1 cellular context compared by ENCODE assay signal in the genomic region with DNA sequence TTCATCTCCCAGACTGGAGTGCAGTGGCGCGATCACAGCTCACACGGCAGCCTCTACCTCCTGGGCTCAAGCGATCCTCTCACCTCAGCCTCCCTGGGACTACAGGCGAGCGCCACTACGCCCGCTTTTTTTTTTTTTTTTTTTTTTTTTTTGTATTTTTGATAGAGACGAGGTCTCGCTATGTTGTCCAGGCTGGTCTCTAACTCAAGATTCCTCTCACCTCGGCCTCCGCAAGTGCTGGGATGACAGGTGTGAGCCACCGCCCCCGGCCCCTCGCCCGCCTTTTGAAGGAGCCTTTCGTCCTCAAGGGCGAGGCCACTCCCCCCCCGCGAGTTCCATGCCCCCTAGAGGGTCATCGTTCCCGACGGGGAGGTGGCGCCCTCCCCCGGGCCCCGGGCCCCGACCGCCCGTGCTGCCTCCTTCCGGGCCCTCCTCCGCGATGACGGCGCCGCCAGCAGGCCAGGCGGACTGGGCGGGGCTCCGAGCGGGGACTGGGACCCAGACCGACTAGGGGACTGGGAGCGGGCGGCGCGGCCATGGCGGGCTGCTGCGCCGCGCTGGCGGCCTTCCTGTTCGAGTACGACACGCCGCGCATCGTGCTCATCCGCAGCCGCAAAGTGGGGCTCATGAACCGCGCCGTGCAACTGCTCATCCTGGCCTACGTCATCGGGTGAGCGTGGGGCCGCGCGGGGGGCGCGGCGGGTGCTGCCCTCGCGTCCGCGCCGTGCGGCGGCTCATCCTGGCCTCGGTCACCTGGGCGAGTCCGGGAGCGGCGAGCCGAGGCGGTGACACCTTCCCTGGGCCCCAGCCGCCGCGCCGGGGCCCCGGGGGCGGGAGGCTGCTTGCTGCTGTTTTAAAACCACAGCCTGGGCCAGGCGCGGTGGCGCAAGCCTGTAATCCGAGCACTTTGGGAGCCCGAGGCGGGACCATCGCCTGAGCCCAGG.
TF ChIP-seq lines count a peak whose summit lies in the region.

A gene with protein sequence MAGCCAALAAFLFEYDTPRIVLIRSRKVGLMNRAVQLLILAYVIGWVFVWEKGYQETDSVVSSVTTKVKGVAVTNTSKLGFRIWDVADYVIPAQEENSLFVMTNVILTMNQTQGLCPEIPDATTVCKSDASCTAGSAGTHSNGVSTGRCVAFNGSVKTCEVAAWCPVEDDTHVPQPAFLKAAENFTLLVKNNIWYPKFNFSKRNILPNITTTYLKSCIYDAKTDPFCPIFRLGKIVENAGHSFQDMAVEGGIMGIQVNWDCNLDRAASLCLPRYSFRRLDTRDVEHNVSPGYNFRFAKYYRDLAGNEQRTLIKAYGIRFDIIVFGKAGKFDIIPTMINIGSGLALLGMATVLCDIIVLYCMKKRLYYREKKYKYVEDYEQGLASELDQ (plus strand): TSS at position 501 of the 944 bp plus-strand sequence. CDS start 36 bp downstream, at position 537.

TF ChIP-seq in HepG2, 621 proteins besides CTCF, POLR2A, EP300 and RAD21 (continued from another document and continues in another):
- TF ChIP-seq, protein P1, sequence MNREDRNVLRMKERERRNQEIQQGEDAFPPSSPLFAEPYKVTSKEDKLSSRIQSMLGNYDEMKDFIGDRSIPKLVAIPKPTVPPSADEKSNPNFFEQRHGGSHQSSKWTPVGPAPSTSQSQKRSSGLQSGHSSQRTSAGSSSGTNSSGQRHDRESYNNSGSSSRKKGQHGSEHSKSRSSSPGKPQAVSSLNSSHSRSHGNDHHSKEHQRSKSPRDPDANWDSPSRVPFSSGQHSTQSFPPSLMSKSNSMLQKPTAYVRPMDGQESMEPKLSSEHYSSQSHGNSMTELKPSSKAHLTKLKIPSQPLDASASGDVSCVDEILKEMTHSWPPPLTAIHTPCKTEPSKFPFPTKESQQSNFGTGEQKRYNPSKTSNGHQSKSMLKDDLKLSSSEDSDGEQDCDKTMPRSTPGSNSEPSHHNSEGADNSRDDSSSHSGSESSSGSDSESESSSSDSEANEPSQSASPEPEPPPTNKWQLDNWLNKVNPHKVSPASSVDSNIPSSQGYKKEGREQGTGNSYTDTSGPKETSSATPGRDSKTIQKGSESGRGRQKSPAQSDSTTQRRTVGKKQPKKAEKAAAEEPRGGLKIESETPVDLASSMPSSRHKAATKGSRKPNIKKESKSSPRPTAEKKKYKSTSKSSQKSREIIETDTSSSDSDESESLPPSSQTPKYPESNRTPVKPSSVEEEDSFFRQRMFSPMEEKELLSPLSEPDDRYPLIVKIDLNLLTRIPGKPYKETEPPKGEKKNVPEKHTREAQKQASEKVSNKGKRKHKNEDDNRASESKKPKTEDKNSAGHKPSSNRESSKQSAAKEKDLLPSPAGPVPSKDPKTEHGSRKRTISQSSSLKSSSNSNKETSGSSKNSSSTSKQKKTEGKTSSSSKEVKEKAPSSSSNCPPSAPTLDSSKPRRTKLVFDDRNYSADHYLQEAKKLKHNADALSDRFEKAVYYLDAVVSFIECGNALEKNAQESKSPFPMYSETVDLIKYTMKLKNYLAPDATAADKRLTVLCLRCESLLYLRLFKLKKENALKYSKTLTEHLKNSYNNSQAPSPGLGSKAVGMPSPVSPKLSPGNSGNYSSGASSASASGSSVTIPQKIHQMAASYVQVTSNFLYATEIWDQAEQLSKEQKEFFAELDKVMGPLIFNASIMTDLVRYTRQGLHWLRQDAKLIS (CRISPR knock-in tag; IDR thresholded peaks at IDR 0.05): no peak
- TF ChIP-seq ZNF768 (CRISPR knock-in tag; IDR thresholded peaks at IDR 0.05): peak; percentile 73
- TF ChIP-seq PRDM10 (CRISPR knock-in tag; IDR thresholded peaks at IDR 0.05; ENCODE audit: low read depth): 0 out of 2 replicates have a peak, but pooled peaks have one; percentile 15
- no peak for TF ChIP-seq LCORL (IDR thresholded peaks at IDR 0.05)
- peak; percentile 36; the same call in 1 of the 2 replicates for TF ChIP-seq LCORL (CRISPR knock-in tag; IDR thresholded peaks at IDR 0.05)
- TF ChIP-seq ZNF570 (CRISPR knock-in tag; IDR thresholded peaks at IDR 0.05; ENCODE audit: borderline replicate concordance): no peak
- TF ChIP-seq, protein P2, sequence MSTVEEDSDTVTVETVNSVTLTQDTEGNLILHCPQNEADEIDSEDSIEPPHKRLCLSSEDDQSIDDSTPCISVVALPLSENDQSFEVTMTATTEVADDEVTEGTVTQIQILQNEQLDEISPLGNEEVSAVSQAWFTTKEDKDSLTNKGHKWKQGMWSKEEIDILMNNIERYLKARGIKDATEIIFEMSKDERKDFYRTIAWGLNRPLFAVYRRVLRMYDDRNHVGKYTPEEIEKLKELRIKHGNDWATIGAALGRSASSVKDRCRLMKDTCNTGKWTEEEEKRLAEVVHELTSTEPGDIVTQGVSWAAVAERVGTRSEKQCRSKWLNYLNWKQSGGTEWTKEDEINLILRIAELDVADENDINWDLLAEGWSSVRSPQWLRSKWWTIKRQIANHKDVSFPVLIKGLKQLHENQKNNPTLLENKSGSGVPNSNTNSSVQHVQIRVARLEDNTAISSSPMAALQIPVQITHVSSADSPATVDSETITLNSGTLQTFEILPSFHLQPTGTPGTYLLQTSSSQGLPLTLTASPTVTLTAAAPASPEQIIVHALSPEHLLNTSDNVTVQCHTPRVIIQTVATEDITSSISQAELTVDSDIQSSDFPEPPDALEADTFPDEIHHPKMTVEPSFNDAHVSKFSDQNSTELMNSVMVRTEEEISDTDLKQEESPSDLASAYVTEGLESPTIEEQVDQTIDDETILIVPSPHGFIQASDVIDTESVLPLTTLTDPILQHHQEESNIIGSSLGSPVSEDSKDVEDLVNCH (CRISPR knock-in tag; IDR thresholded peaks at IDR 0.05): no peak
- no peak for TF ChIP-seq ZC3H4 (CRISPR knock-in tag; IDR thresholded peaks at IDR 0.05; ENCODE audit: borderline replicate concordance)
- no peak for TF ChIP-seq NFYC (CRISPR knock-in tag; IDR thresholded peaks at IDR 0.05)
- TF ChIP-seq MEF2D (CRISPR knock-in tag; IDR thresholded peaks at IDR 0.05): no peak
- no peak for TF ChIP-seq ZBTB21 (CRISPR knock-in tag; IDR thresholded peaks at IDR 0.05)
- TF ChIP-seq AGO2 (optimal IDR thresholded peaks at IDR 0.05; ENCODE audit: low read depth, low read length): no peak
- TF ChIP-seq ZNF251 (CRISPR knock-in tag; IDR thresholded peaks at IDR 0.05): no peak
- no peak for TF ChIP-seq ZNF577 (CRISPR knock-in tag; IDR thresholded peaks at IDR 0.05; ENCODE audit: borderline replicate concordance, low read depth)
- peak; percentile 80 for TF ChIP-seq CREB1 (IDR thresholded peaks at IDR 0.05)
- TF ChIP-seq CREB1 (CRISPR knock-in tag; IDR thresholded peaks at IDR 0.05): no peak
- no peak for TF ChIP-seq ARHGAP35 (CRISPR knock-in tag; IDR thresholded peaks at IDR 0.05; ENCODE audit: borderline replicate concordance)
- no peak for TF ChIP-seq MTF2 (CRISPR knock-in tag; IDR thresholded peaks at IDR 0.05; ENCODE audit: borderline replicate concordance)
- TF ChIP-seq ZNF510 (CRISPR knock-in tag; IDR thresholded peaks at IDR 0.05; ENCODE audit: low read depth): no peak
- no peak for TF ChIP-seq FOXO4 (CRISPR knock-in tag; conservative IDR thresholded peaks at IDR 0.05)
- TF ChIP-seq ZFX (CRISPR knock-in tag; IDR thresholded peaks at IDR 0.05; ENCODE audit: low read depth): peak; percentile 94
- TF ChIP-seq ZNF484 (CRISPR knock-in tag; IDR thresholded peaks at IDR 0.05; ENCODE audit: borderline replicate concordance, low read depth): 0 out of 2 replicates have a peak, but pooled peaks have one; percentile 4
- no peak for TF ChIP-seq SSRP1 (CRISPR knock-in tag; IDR thresholded peaks at IDR 0.05)
- TF ChIP-seq ELK4 (CRISPR knock-in tag; IDR thresholded peaks at IDR 0.05; ENCODE audit: borderline replicate concordance): no peak
- no peak for TF ChIP-seq NPAS2 (CRISPR knock-in tag; IDR thresholded peaks at IDR 0.05; ENCODE audit: borderline replicate concordance)
- TF ChIP-seq ZNF776 (CRISPR knock-in tag; IDR thresholded peaks at IDR 0.05): peak; percentile 73; the same call in 1 of the 2 replicates
- 0 out of 2 replicates have a peak, but pooled peaks have one; percentile 58 for TF ChIP-seq REL (CRISPR knock-in tag; conservative IDR thresholded peaks at IDR 0.05)
- TF ChIP-seq ZNF75D (CRISPR knock-in tag; IDR thresholded peaks at IDR 0.05; ENCODE audit: borderline replicate concordance): no peak
- TF ChIP-seq TBX3 (IDR thresholded peaks at IDR 0.05; ENCODE audit: borderline replicate concordance): no peak
- no peak; the same call in 1 of the 2 replicates for TF ChIP-seq ZNF547 (CRISPR knock-in tag; IDR thresholded peaks at IDR 0.05)
- no peak for TF ChIP-seq GTF3A (CRISPR knock-in tag; conservative IDR thresholded peaks at IDR 0.05)
- no peak for TF ChIP-seq ZNF549 (CRISPR knock-in tag; IDR thresholded peaks at IDR 0.05)
- no peak for TF ChIP-seq ARNT (IDR thresholded peaks at IDR 0.05)
- TF ChIP-seq, protein P3, sequence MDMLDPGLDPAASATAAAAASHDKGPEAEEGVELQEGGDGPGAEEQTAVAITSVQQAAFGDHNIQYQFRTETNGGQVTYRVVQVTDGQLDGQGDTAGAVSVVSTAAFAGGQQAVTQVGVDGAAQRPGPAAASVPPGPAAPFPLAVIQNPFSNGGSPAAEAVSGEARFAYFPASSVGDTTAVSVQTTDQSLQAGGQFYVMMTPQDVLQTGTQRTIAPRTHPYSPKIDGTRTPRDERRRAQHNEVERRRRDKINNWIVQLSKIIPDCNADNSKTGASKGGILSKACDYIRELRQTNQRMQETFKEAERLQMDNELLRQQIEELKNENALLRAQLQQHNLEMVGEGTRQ (IDR thresholded peaks at IDR 0.05; ENCODE audit: low read depth, low read length): no peak
- TF ChIP-seq, protein P3 (CRISPR knock-in tag; IDR thresholded peaks at IDR 0.05; ENCODE audit: borderline replicate concordance): peak; percentile 31; the same call in 1 of the 2 replicates
- TF ChIP-seq ZNF512 (CRISPR knock-in tag; IDR thresholded peaks at IDR 0.05): no peak
- TF ChIP-seq ZNF589 (CRISPR knock-in tag; conservative IDR thresholded peaks at IDR 0.05): 0 out of 2 replicates have a peak, but pooled peaks have one; percentile 29
- no peak for TF ChIP-seq GABPA (IDR thresholded peaks at IDR 0.05; ENCODE audit: low read depth, low read length)
- TF ChIP-seq GABPA (CRISPR knock-in tag; IDR thresholded peaks at IDR 0.05; ENCODE audit: low read depth): no peak
